In genomic region chr15:79122943-79123342, GRCh38 we compare ENCODE assay signal across 27 cellular contexts. TPM values are rescaled to one million over a fixed set of nuclear protein-coding genes. Genes with fewer than 3 reads are reported as not detected.
"Had no signal": no experiment of that assay in that cellular context is flagged by ENCODE, and none has a peak within 500 bp of the region (broad histone marks: within the 10 kb centered on the region; RNA-seq: fewer than 3 reads in every experiment).

No MANE protein-coding gene starts in this region.

- H3K9me3 Mint-ChIP-seq: activated naive CD8-positive, alpha-beta T cell treated with anti-CD3 and anti-CD28 coated beads, Interleukin-2, amount 50 U/mL, for 24 hours; activated T-helper 2 cell treated with anti-CD3 and anti-CD28 coated beads, Interferon-gamma antibody, Interleukin-2, Interleukin-4, amounts not matched to agents 10 μg/mL and 5 μg/mL and 100 μg/mL, durations not matched to agents 14 hours and 24 hours and 36 hours; stimulated activated memory B cell treated with anti-CD40 and anti-IgM and Interleukin-4, amounts not matched to agents 10 μg/mL and 1 μg/mL and 100 μg/mL, for 72 hours; stimulated activated naive CD8-positive, alpha-beta T cell treated with anti-CD3 and anti-CD28 coated beads, Interleukin-15, amount 100 ng/mL, for 72 hours had no signal

- H3K27ac Mint-ChIP-seq: activated B cell treated with CpG ODN at 0.5 μM for 24 hours; activated CD8-positive, alpha-beta memory T cell treated with anti-CD3 and anti-CD28 coated beads, Interleukin-2, amount 10 ng/mL, durations not matched to agents 7 days and 5 days; activated CD8-positive, alpha-beta T cell treated with anti-CD3 and anti-CD28 coated beads, Interleukin-2, amount 10 ng/mL, durations not matched to agents 7 days and 5 days; activated naive CD4-positive, alpha-beta T cell treated with anti-CD3 and anti-CD28 coated beads, Interleukin-2, amount 50 U/mL, for 24 hours; activated naive CD8-positive, alpha-beta T cell treated with anti-CD3 and anti-CD28 coated beads, Interleukin-2, amount 50 U/mL, for 24 hours; activated T-helper 2 cell treated with anti-CD3 and anti-CD28 coated beads, Interferon-gamma antibody, Interleukin-2, Interleukin-4, amounts not matched to agents 10 μg/mL and 5 μg/mL and 100 μg/mL, durations not matched to agents 14 hours and 24 hours and 36 hours; immature natural killer cell; mesothelial cell of epicardium; nephron progenitor cell; progenitor cell of endocrine pancreas; stimulated activated memory B cell treated with anti-CD40 and anti-IgM and Interleukin-4, amounts not matched to agents 10 μg/mL and 1 μg/mL and 100 μg/mL, for 72 hours; stimulated activated naive CD8-positive, alpha-beta T cell treated with anti-CD3 and anti-CD28 coated beads, Interleukin-15, amount 100 ng/mL, for 72 hours had no signal

- ATAC-seq: activated CD8-positive, alpha-beta memory T cell treated with anti-CD3 and anti-CD28 coated beads, Interleukin-2, amount 10 ng/mL, durations not matched to agents 7 days and 5 days; activated CD8-positive, alpha-beta T cell treated with anti-CD3 and anti-CD28 coated beads, Interleukin-2, amount 10 ng/mL, durations not matched to agents 7 days and 5 days; activated naive CD8-positive, alpha-beta T cell treated with anti-CD3 and anti-CD28 coated beads, Interleukin-2, amount 50 U/mL, for 24 hours; left colon; stimulated activated memory B cell treated with anti-CD40 and anti-IgM and Interleukin-4, amounts not matched to agents 10 μg/mL and 1 μg/mL and 100 μg/mL, for 72 hours; stimulated activated naive CD8-positive, alpha-beta T cell treated with anti-CD3 and anti-CD28 coated beads, Interleukin-15, amount 100 ng/mL, for 72 hours had no signal

- H3K36me3 Mint-ChIP-seq: activated CD8-positive, alpha-beta memory T cell treated with anti-CD3 and anti-CD28 coated beads, Interleukin-2, amount 10 ng/mL, durations not matched to agents 7 days and 5 days; activated naive CD4-positive, alpha-beta T cell treated with anti-CD3 and anti-CD28 coated beads, Interleukin-2, amount 50 U/mL, for 24 hours; immature natural killer cell; mesothelial cell of epicardium; stimulated activated memory B cell treated with anti-CD40 and anti-IgM and Interleukin-4, amounts not matched to agents 10 μg/mL and 1 μg/mL and 100 μg/mL, for 72 hours had no signal

- H3K4me1 Mint-ChIP-seq: activated B cell treated with CpG ODN at 0.5 μM for 24 hours; activated CD8-positive, alpha-beta memory T cell treated with anti-CD3 and anti-CD28 coated beads, Interleukin-2, amount 10 ng/mL, durations not matched to agents 7 days and 5 days; activated naive CD4-positive, alpha-beta T cell treated with anti-CD3 and anti-CD28 coated beads, Interleukin-2, amount 50 U/mL, for 24 hours; activated naive CD8-positive, alpha-beta T cell treated with anti-CD3 and anti-CD28 coated beads, Interleukin-2, amount 50 U/mL, for 24 hours; immature natural killer cell; mesothelial cell of epicardium; nephron progenitor cell; stimulated activated memory B cell treated with anti-CD40 and anti-IgM and Interleukin-4, amounts not matched to agents 10 μg/mL and 1 μg/mL and 100 μg/mL, for 72 hours; stimulated activated naive CD8-positive, alpha-beta T cell treated with anti-CD3 and anti-CD28 coated beads, Interleukin-15, amount 100 ng/mL, for 72 hours had no signal

- DNase-seq: activated B cell treated with CpG ODN at 0.5 μM for 24 hours; activated CD8-positive, alpha-beta memory T cell treated with anti-CD3 and anti-CD28 coated beads, Interleukin-2, amount 10 ng/mL, durations not matched to agents 7 days and 5 days; activated CD8-positive, alpha-beta T cell treated with anti-CD3 and anti-CD28 coated beads, Interleukin-2, amount 10 ng/mL, durations not matched to agents 7 days and 5 days; activated naive CD8-positive, alpha-beta T cell treated with anti-CD3 and anti-CD28 coated beads, Interleukin-2, amount 50 U/mL, for 24 hours; activated T-cell treated with anti-CD3 and anti-CD28 coated beads, Interleukin-2, amount 50 U/mL, for 48 hours; central memory CD4-positive, alpha-beta T cell; foreskin fibroblast; head of caudate nucleus; hypothalamus; immature natural killer cell; kidney; left colon; nephron progenitor cell; ovary; right lobe of liver; stimulated activated CD4-positive, alpha-beta T cell treated with anti-CD3 and anti-CD28 coated beads, Interleukin-12 subunit alpha, Interleukin-12 subunit beta, amount 100 ng/mL, for 4 hours; stimulated activated CD4-positive, alpha-beta T cell treated with anti-CD3 and anti-CD28 coated beads, Interleukin-4, amount 100 ng/mL, for 1 hour; stimulated activated naive CD8-positive, alpha-beta T cell treated with anti-CD3 and anti-CD28 coated beads, Interleukin-15, amount 100 ng/mL, for 72 hours; substantia nigra had no signal

- H3K4me3 Mint-ChIP-seq: activated B cell treated with CpG ODN at 0.5 μM for 24 hours; activated CD8-positive, alpha-beta memory T cell treated with anti-CD3 and anti-CD28 coated beads, Interleukin-2, amount 10 ng/mL, durations not matched to agents 7 days and 5 days; activated CD8-positive, alpha-beta T cell treated with anti-CD3 and anti-CD28 coated beads, Interleukin-2, amount 10 ng/mL, durations not matched to agents 7 days and 5 days; activated naive CD4-positive, alpha-beta T cell treated with anti-CD3 and anti-CD28 coated beads, Interleukin-2, amount 50 U/mL, for 24 hours; activated naive CD8-positive, alpha-beta T cell treated with anti-CD3 and anti-CD28 coated beads, Interleukin-2, amount 50 U/mL, for 24 hours; immature natural killer cell; mesothelial cell of epicardium; nephron progenitor cell; stimulated activated memory B cell treated with anti-CD40 and anti-IgM and Interleukin-4, amounts not matched to agents 10 μg/mL and 1 μg/mL and 100 μg/mL, for 72 hours; stimulated activated naive CD8-positive, alpha-beta T cell treated with anti-CD3 and anti-CD28 coated beads, Interleukin-15, amount 100 ng/mL, for 72 hours had no signal

RNA-seq across cellular contexts. Expression of gene RASGRF1, which starts 32.4 kb away (rescaled TPM):
- total RNA-seq: activated CD8-positive, alpha-beta T cell treated with anti-CD3 and anti-CD28 coated beads, Interleukin-2, amount 10 ng/mL, durations not matched to agents 7 days and 5 days; activated T-helper 2 cell treated with anti-CD3 and anti-CD28 coated beads, Interferon-gamma antibody, Interleukin-2, Interleukin-4, amounts not matched to agents 10 μg/mL and 5 μg/mL and 100 μg/mL, durations not matched to agents 14 hours and 24 hours and 36 hours; endothelial cell of umbilical vein; vagina had no signal
- polyA plus RNA-seq: immature natural killer cell, liver had no signal
